In genomic region chr17:82571855-82572254, GRCh38 we compare ENCODE assay signal across 23 cellular contexts.
"Had no signal": no experiment of that assay in that cellular context is flagged by ENCODE, and none has a peak within 500 bp of the region (broad histone marks: within the 10 kb centered on the region; RNA-seq: fewer than 3 reads in every experiment).

No MANE protein-coding gene starts in this region.

- FAIRE-seq: endometrium, pancreas, urothelium cell line had no signal

- H3K9me3 Mint-ChIP-seq: immature natural killer cell; naive B cell; neural progenitor cell; stimulated activated memory B cell treated with anti-CD40 and anti-IgM and Interleukin-4, amounts not matched to agents 10 μg/mL and 1 μg/mL and 100 μg/mL, for 72 hours; type B pancreatic cell had no signal

- H3K27ac Mint-ChIP-seq: neural progenitor cell; stimulated activated memory B cell treated with anti-CD40 and anti-IgM and Interleukin-4, amounts not matched to agents 10 μg/mL and 1 μg/mL and 100 μg/mL, for 72 hours; type B pancreatic cell had no signal

- H3K9me3 ChIP-seq: pancreas, prostate gland, right lobe of liver, suprapubic skin, thyroid gland had no signal

- H3K4me3 Mint-ChIP-seq: immature natural killer cell; naive B cell; neural progenitor cell; stimulated activated memory B cell treated with anti-CD40 and anti-IgM and Interleukin-4, amounts not matched to agents 10 μg/mL and 1 μg/mL and 100 μg/mL, for 72 hours; type B pancreatic cell had no signal

- H3K27ac ChIP-seq: neural progenitor cell, pancreas, prostate gland, right lobe of liver, suprapubic skin, thyroid gland had no signal

- H3K4me2 ChIP-seq: neural progenitor cell had no signal

- H3K9ac ChIP-seq: neural progenitor cell had no signal

- H3K27me3 ChIP-seq: dorsolateral prefrontal cortex, neural progenitor cell, pancreas, right lobe of liver, suprapubic skin, thyroid gland had no signal

- H3K27me3 Mint-ChIP-seq: naive B cell; stimulated activated memory B cell treated with anti-CD40 and anti-IgM and Interleukin-4, amounts not matched to agents 10 μg/mL and 1 μg/mL and 100 μg/mL, for 72 hours; type B pancreatic cell had no signal

- H3K4me3 ChIP-seq: dorsolateral prefrontal cortex, lung, neural progenitor cell, pancreas, prostate gland, right lobe of liver, suprapubic skin, thyroid gland had no signal

- H3K4me1 ChIP-seq: neural progenitor cell, prostate gland, suprapubic skin had no signal

- DNase-seq: central memory CD4-positive, alpha-beta T cell; cortex of kidney; dorsolateral prefrontal cortex; effector CD8-positive, alpha-beta T cell; immature natural killer cell; left colon; left ventricle myocardium superior; mesendoderm; naive B cell; nucleus accumbens; stimulated activated CD4-positive, alpha-beta T cell treated with anti-CD3 and anti-CD28 coated beads, Interleukin-4, amount 100 ng/mL, for 1 hour; stimulated activated CD8-positive, alpha-beta memory T cell treated with anti-CD3 and anti-CD28 coated beads, Interleukin-4, amount 100 ng/mL, for 48 hours; thyroid gland had no signal

- H2AFZ ChIP-seq: neural progenitor cell had no signal

- H3K4me1 Mint-ChIP-seq: neural progenitor cell; stimulated activated memory B cell treated with anti-CD40 and anti-IgM and Interleukin-4, amounts not matched to agents 10 μg/mL and 1 μg/mL and 100 μg/mL, for 72 hours had no signal

- H3K36me3 ChIP-seq: neural progenitor cell, prostate gland had no signal
